ENCODE assay signal across 13 cellular contexts in genomic region chr4:180557348-180557747, GRCh38.
A peak's percentile ranks its signal among the peaks of the same experiment; 100 is the strongest.
DNase-seq lines count a peak whose midpoint lies in the region; ATAC-seq and TF ChIP-seq lines count a peak whose summit lies in the region.
"Had no signal": no experiment of that assay in that cellular context is flagged by ENCODE, and none has a peak within 500 bp of the region (broad histone marks: within the 10 kb centered on the region; RNA-seq: fewer than 3 reads in every experiment).

No MANE protein-coding gene starts in this region.

- no peak overlapping the region for H3K4me2 ChIP-seq in GM23338
- no peak overlapping the region for H3K4me2 ChIP-seq in Loucy (ENCODE audit: low read depth, low read length, poor library complexity, severe bottlenecking)

- intact Hi-C loops in natural killer cell (cut with micrococcal nuclease), result no loop called here

- H3K4me1 ChIP-seq in GM23338 (ENCODE audit: insufficient read depth) (no peaks in the 10 kb centered on the region), Loucy (ENCODE audit: insufficient read depth, low read length, poor library complexity, severe bottlenecking) (no peaks in the 10 kb centered on the region)
- H3K4me1 ChIP-seq: colonic mucosa had no signal

- H3K4me1 Mint-ChIP-seq in GM23338 (peaks cover 4% of the 10 kb centered on the region; the same call in 2 of the 3 replicates), natural killer cell (no peaks in the 10 kb centered on the region)
- H3K4me1 Mint-ChIP-seq: activated naive CD4-positive, alpha-beta T cell treated with anti-CD3 and anti-CD28 coated beads, Interleukin-2, amount 10 ng/mL, durations not matched to agents 7 days and 5 days had no signal

- TF ChIP-seq CTCF in GM10266 (IDR thresholded peaks at IDR 0.05; ENCODE audit: control insufficient read depth, insufficient read depth, low read depth, missing control alignments), result peak; percentile 30
- TF ChIP-seq CTCF in GM23338 (conservative IDR thresholded peaks at IDR 0.05; ENCODE audit: low read depth in 2 of 2), result peak; percentile 46 to 61
- TF ChIP-seq CTCF in Loucy (conservative IDR thresholded peaks at IDR 0.05; ENCODE audit: low read length), result peak; percentile 64
- TF ChIP-seq CTCF in epithelial cell of esophagus (IDR thresholded peaks at IDR 0.05; ENCODE audit: insufficient read depth, low read depth, low read length, missing control alignments), result peak; percentile 37
- no peak for TF ChIP-seq CTCF in natural killer cell (IDR thresholded peaks at IDR 0.05)

- DNase-seq in GM10266 (ENCODE audit: extremely low spot score) (peak; percentile 10), GM23338 (ENCODE audit: low spot score) (peak; percentile 37), epithelial cell of esophagus (ENCODE audit: low read depth) (peak; percentile 18), C1 segment of cervical spinal cord (lab: John Stamatoyannopoulos, UW) (no peak), natural killer cell (no peak)
- DNase-seq: activated naive CD4-positive, alpha-beta T cell treated with anti-CD3 and anti-CD28 coated beads, Interleukin-2, amount 10 ng/mL, durations not matched to agents 7 days and 5 days; colonic mucosa; COR-L47; kidney; NCI-H510A had no signal

- H4K20me1 ChIP-seq in GM23338 (replicated peaks; ENCODE audit: insufficient read depth) (no peaks in the 10 kb centered on the region), Loucy (ENCODE audit: insufficient read depth, low read length, poor library complexity, severe bottlenecking) (no peaks in the 10 kb centered on the region)

- no peak overlapping the region for H3K27ac ChIP-seq in GM23338 (ENCODE audit: low read depth)
- H3K27ac ChIP-seq: colonic mucosa had no signal

- no peak overlapping the region for H3K9ac ChIP-seq in Loucy (ENCODE audit: low read depth, low read length, poor library complexity, severe bottlenecking)

- no peaks in the 10 kb centered on the region for H3K9me3 ChIP-seq in Loucy (ENCODE audit: insufficient read depth, low read depth, low read length)
- H3K9me3 ChIP-seq: colonic mucosa had no signal

- H3K79me2 ChIP-seq in GM23338 (replicated peaks; ENCODE audit: insufficient read depth) (no peaks in the 10 kb centered on the region), Loucy (ENCODE audit: insufficient read depth, low read length) (no peaks in the 10 kb centered on the region)

- H3K27me3 Mint-ChIP-seq in GM23338 (ENCODE audit: insufficient read depth, low read depth, poor library complexity) (no peaks in the 10 kb centered on the region), natural killer cell (ENCODE audit: low read depth in 2 of 2) (no peaks in the 10 kb centered on the region)
- H3K27me3 Mint-ChIP-seq: activated naive CD4-positive, alpha-beta T cell treated with anti-CD3 and anti-CD28 coated beads, Interleukin-2, amount 10 ng/mL, durations not matched to agents 7 days and 5 days had no signal

- H3K4me3 Mint-ChIP-seq in GM23338, result no peak overlapping the region
- H3K4me3 Mint-ChIP-seq in natural killer cell, result no peak overlapping the region
- H3K4me3 Mint-ChIP-seq: activated naive CD4-positive, alpha-beta T cell treated with anti-CD3 and anti-CD28 coated beads, Interleukin-2, amount 10 ng/mL, durations not matched to agents 7 days and 5 days had no signal

- H3K4me3 ChIP-seq in GM23338, result no peak overlapping the region
- H3K4me3 ChIP-seq in Loucy (ENCODE audit: low read length, poor library complexity, severe bottlenecking), result no peak overlapping the region
- H3K4me3 ChIP-seq in epithelial cell of esophagus (ENCODE audit: low read length), result no peak overlapping the region
- H3K4me3 ChIP-seq: colonic mucosa had no signal

- H3F3A ChIP-seq in GM23338 (replicated peaks; ENCODE audit: low read depth) (no peaks in the 10 kb centered on the region), Loucy (ENCODE audit: low read depth) (no peaks in the 10 kb centered on the region)

- H3K27ac Mint-ChIP-seq in GM23338 (no peak overlapping the region), natural killer cell (no peak overlapping the region)
- H3K27ac Mint-ChIP-seq: activated naive CD4-positive, alpha-beta T cell treated with anti-CD3 and anti-CD28 coated beads, Interleukin-2, amount 10 ng/mL, durations not matched to agents 7 days and 5 days had no signal

- ATAC-seq in GM23338 (peak; percentile 29; the same call in 2 of the 3 replicates), HG03039 (IDR thresholded peaks at IDR 0.05; ENCODE audit: unreplicated experiment) (no peak), GM19395 (IDR thresholded peaks at IDR 0.05; ENCODE audit: unreplicated experiment) (no peak), natural killer cell (no peak)

- H3K9me3 Mint-ChIP-seq in GM23338 (peaks cover 2% of the 10 kb centered on the region; the same call in 2 of the 3 replicates), natural killer cell (peaks cover 5 to 8% of the 10 kb centered on the region in 2 donors)
- H3K9me3 Mint-ChIP-seq: activated naive CD4-positive, alpha-beta T cell treated with anti-CD3 and anti-CD28 coated beads, Interleukin-2, amount 10 ng/mL, durations not matched to agents 7 days and 5 days had no signal

- no peaks in the 10 kb centered on the region for H3K9me2 ChIP-seq in GM23338 (ENCODE audit: insufficient read depth)
- H3K9me2 ChIP-seq in Loucy (replicated peaks; ENCODE audit: low read depth, low read length), result no peaks in the 10 kb centered on the region

- H3K27me3 ChIP-seq in GM23338 (ENCODE audit: insufficient read depth) (no peaks in the 10 kb centered on the region), Loucy (ENCODE audit: insufficient read depth, low read length, poor library complexity, severe bottlenecking) (no peaks in the 10 kb centered on the region)
- H3K27me3 ChIP-seq: colonic mucosa had no signal

- no peaks in the 10 kb centered on the region for H3K36me3 ChIP-seq in GM23338 (ENCODE audit: insufficient read depth)
- H3K36me3 ChIP-seq in Loucy (ENCODE audit: insufficient read depth, low read length), result no peaks in the 10 kb centered on the region
- H3K36me3 ChIP-seq: colonic mucosa had no signal

- H2AFZ ChIP-seq in GM23338, result no peak overlapping the region
- no peak overlapping the region for H2AFZ ChIP-seq in Loucy (ENCODE audit: low read length)

- no peaks in the 10 kb centered on the region; the same call in 2 of the 3 replicates for H3K36me3 Mint-ChIP-seq in GM23338 (ENCODE audit: low read depth)
- no peaks in the 10 kb centered on the region for H3K36me3 Mint-ChIP-seq in natural killer cell
- H3K36me3 Mint-ChIP-seq: activated naive CD4-positive, alpha-beta T cell treated with anti-CD3 and anti-CD28 coated beads, Interleukin-2, amount 10 ng/mL, durations not matched to agents 7 days and 5 days had no signal

TF ChIP-seq in GM23338, 12 proteins besides CTCF, POLR2A, EP300 and RAD21 (continues in another document):
- TF ChIP-seq ETS1 (IDR thresholded peaks at IDR 0.05) (no peak), CREB1 (CRISPR knock-in tag; IDR thresholded peaks at IDR 0.05; ENCODE audit: low read depth) (no peak), ZNF331 (CRISPR knock-in tag; IDR thresholded peaks at IDR 0.05; ENCODE audit: low read depth) (no peak), JUNB (IDR thresholded peaks at IDR 0.05; ENCODE audit: unreplicated experiment) (no peak)

Comparison
In these comparisons a context has a peak if more than half of its experiments do, and no peak if none do; other contexts are left out.
1. DNase-seq: peak in GM10266 (single experiment), GM23338 (single experiment) and epithelial cell of esophagus (single experiment); none in C1 segment of cervical spinal cord (0 of 14) and natural killer cell (single experiment).